ENCODE assay signal across 6 cellular contexts in the genomic region with DNA sequence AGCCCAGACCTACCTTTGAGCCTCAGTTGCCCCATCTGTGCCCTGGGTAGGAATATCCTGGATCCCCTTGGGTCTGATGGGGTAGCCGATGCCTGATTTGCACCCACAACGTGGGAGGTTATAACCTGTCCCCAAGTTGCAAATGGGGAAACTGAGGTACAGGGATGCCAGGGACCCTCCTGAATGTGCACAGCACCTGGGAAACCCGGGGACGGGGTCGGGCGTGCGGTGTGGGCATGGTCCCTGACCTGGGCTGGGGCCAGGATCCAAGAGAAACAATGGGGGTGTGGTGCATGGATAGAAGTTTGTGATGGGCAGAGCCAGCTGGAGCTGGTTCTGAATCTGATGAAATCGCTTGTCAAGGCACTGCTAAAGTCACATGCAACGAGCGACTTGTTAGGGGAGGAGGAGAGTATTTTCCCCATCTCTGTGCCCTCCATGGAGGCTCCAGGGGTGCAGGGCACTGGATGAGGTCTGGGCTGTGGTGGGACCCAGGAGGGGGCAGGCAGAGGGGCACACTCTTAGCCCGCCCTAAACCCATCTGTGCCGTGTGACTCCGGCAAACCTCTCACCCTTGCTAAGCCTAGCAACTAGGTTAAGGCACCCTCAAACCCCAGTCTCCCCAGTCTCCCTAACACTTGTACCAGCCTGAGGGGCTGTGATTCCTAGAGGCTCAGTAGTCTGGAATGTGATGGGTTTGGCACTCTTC. TPM values are rescaled to one million over a fixed set of nuclear protein-coding genes. Genes with fewer than 3 reads are reported as not detected.
A peak's percentile ranks its signal among the peaks of the same experiment; 100 is the strongest.
DNase-seq lines count a peak whose midpoint lies in the region; ATAC-seq and TF ChIP-seq lines count a peak whose summit lies in the region.

No MANE protein-coding gene starts in this region.

- H3F3A ChIP-seq in GM23248 (ENCODE audit: insufficient read depth) = no peaks in the 10 kb centered on the region

- H3K4me3 ChIP-seq in GM23248 = peak overlapping the region; percentile 75
- peak overlapping the region; percentile 55 to 73 for H3K4me3 ChIP-seq in cardiac fibroblast (replicated peaks in 1 of 2; ENCODE audit: low read depth in 2 of 2, low read length in 2 of 2)
- no peak overlapping the region for H3K4me3 ChIP-seq in CD4-positive, alpha-beta memory T cell (ENCODE audit: low read length in 2 of 2)

- ATAC-seq in esophagus mucosa = no peak

- H3K9ac ChIP-seq in GM23248 = peak overlapping the region; percentile 84

- in situ Hi-C loops in GM23248 (cut with MboI) = no loop called here

- CTCF ChIA-PET in CD4-positive, alpha-beta memory T cell (lab: Charles Lee; ENCODE audit: partially characterized antibody) = interaction anchor here (0.9 to 5.4 kb wide), 6 partner anchors 10 to 26 kb away, joined by 3 to 92 read pairs (median 9); no protein-coding TSS in a partner anchor

- peak overlapping the region; percentile 54 for H3K27ac ChIP-seq in GM23248
- no peak overlapping the region for H3K27ac ChIP-seq in CD4-positive, alpha-beta memory T cell (ENCODE audit: low read depth, low read length)

- H3K4me1 Mint-ChIP-seq in osteocyte (ENCODE audit: unreplicated experiment) = peaks cover 53% of the 10 kb centered on the region
- H3K4me1 Mint-ChIP-seq in CD4-positive, alpha-beta memory T cell = peaks cover 2 to 14% (median 6%) of the 10 kb centered on the region in 4 donors

- H3K9me3 ChIP-seq in GM23248 (ENCODE audit: low read depth) = no peaks in the 10 kb centered on the region
- no peaks in the 10 kb centered on the region for H3K9me3 ChIP-seq in CD4-positive, alpha-beta memory T cell (ENCODE audit: control insufficient read depth in 1 of 2, low read length in 2 of 2)

- no peaks in the 10 kb centered on the region for H3K9me3 Mint-ChIP-seq in osteocyte (ENCODE audit: unreplicated experiment)
- peaks cover 0 to 2% (median 0%) of the 10 kb centered on the region in 8 donors for H3K9me3 Mint-ChIP-seq in CD4-positive, alpha-beta memory T cell

- DNase-seq in GM23248 (peak; percentile 77), cardiac fibroblast (ENCODE audit: low read depth in 2 of 2) (peak in 1 of 2 donors; percentile 53), osteocyte (ENCODE audit: extremely low spot score, unreplicated experiment) (no peak)
- DNase-seq in CD4-positive, alpha-beta memory T cell = no peak
- no peak for DNase-seq in stimulated activated CD4-positive, alpha-beta T cell treated with anti-CD3 and anti-CD28 coated beads, Interleukin-2, amount 100 ng/mL, for 24 hours

- no peaks in the 10 kb centered on the region for H4K20me1 ChIP-seq in GM23248 (ENCODE audit: insufficient read depth)

- H3K4me1 ChIP-seq in GM23248 (ENCODE audit: insufficient read depth) = no peaks in the 10 kb centered on the region; the same call in 1 of the 2 replicates
- H3K4me1 ChIP-seq in CD4-positive, alpha-beta memory T cell (ENCODE audit: insufficient read depth, low read length) = peaks cover 7% of the 10 kb centered on the region

- TF ChIP-seq CTCF in cardiac fibroblast (IDR thresholded peaks at IDR 0.05; ENCODE audit: low read depth, low read length) (no peak), osteocyte (IDR thresholded peaks at IDR 0.05) (no peak)

- H3K4me2 ChIP-seq in GM23248 (ENCODE audit: unreplicated experiment) = peak overlapping the region; percentile 89

- POLR2A ChIA-PET in CD4-positive, alpha-beta memory T cell (lab: Charles Lee; ENCODE audit: partially characterized antibody) = interaction anchor here (1.2 to 1.3 kb wide), 2 partner anchors 24 to 107 kb away, joined by 3 read pairs; no protein-coding TSS in a partner anchor

- H3K36me3 ChIP-seq in GM23248 (ENCODE audit: low read depth) = no peaks in the 10 kb centered on the region
- H3K36me3 ChIP-seq in CD4-positive, alpha-beta memory T cell (ENCODE audit: insufficient read depth, low read length) = no peaks in the 10 kb centered on the region

- peaks cover 7% of the 10 kb centered on the region for H3K36me3 Mint-ChIP-seq in osteocyte (ENCODE audit: unreplicated experiment)
- H3K36me3 Mint-ChIP-seq in CD4-positive, alpha-beta memory T cell = no peaks in the 10 kb centered on the region

- no peaks in the 10 kb centered on the region for H3K27me3 ChIP-seq in GM23248 (replicated peaks; ENCODE audit: insufficient read depth)
- peaks cover 21% of the 10 kb centered on the region for H3K27me3 ChIP-seq in CD4-positive, alpha-beta memory T cell (ENCODE audit: insufficient read depth, low read length)

- H3K27me3 Mint-ChIP-seq in osteocyte (ENCODE audit: unreplicated experiment) = no peaks in the 10 kb centered on the region
- peaks cover 12 to 15% of the 10 kb centered on the region in 2 donors for H3K27me3 Mint-ChIP-seq in CD4-positive, alpha-beta memory T cell

- 17 to 19% methylated on average over 13 of the region's 13 CpGs for WGBS in GM23248 (ENCODE audit: low coverage in 1 of 2, low lambda C conversion rate in 2 of 2, missing lambda C conversion rate in 2 of 2), 2 experiments

- no peaks in the 10 kb centered on the region for H3K79me2 ChIP-seq in GM23248 (ENCODE audit: insufficient read depth)

- peak overlapping the region; percentile 53 for H2AFZ ChIP-seq in GM23248

- no peaks in the 10 kb centered on the region for H3K9me2 ChIP-seq in GM23248 (ENCODE audit: insufficient read depth)

- peak overlapping the region; percentile 85 for H3K27ac Mint-ChIP-seq in osteocyte (ENCODE audit: unreplicated experiment)
- H3K27ac Mint-ChIP-seq in CD4-positive, alpha-beta memory T cell = no peak overlapping the region

- intact Hi-C loops in CD4-positive, alpha-beta memory T cell (cut with micrococcal nuclease) = no loop called here

- peak overlapping the region; percentile 79 for H3K4me3 Mint-ChIP-seq in osteocyte (ENCODE audit: unreplicated experiment)
- peak overlapping the region in 3 of 8 donors; percentile 9 to 79 (median 29) for H3K4me3 Mint-ChIP-seq in CD4-positive, alpha-beta memory T cell

RNA-seq across cellular contexts. Expression of a gene that starts 0.7 kb away (rescaled TPM):
- total RNA-seq in GM23248 (2014; rRNA removed; shearing (Covaris generic)) = 27.7 and 33.3 TPM in 2 replicates
- polyA plus RNA-seq in GM23248 (2016; fragmentation: Nextera tagmentation; extraction: Ambion mirVana) = 32.7 and 36.0 TPM in 2 replicates
- 41.9 and 47.9 TPM in 2 replicates for total RNA-seq in osteocyte
- 1 to 10 TPM; 1.2 TPM for total RNA-seq in CD4-positive, alpha-beta memory T cell
- polyA plus RNA-seq in CD4-positive, alpha-beta memory T cell = not detected
- total RNA-seq in esophagus mucosa = 3.9 TPM

RNA-seq across cellular contexts. Expression of a gene that starts 10.7 kb away (rescaled TPM):
- total RNA-seq in GM23248 (2014; rRNA removed; shearing (Covaris generic)) = not detected in 2 replicates
- not detected in 2 replicates for polyA plus RNA-seq in GM23248 (2016; fragmentation: Nextera tagmentation; extraction: Ambion mirVana)
- total RNA-seq in osteocyte (0.16 TPM in 1 of 2 replicates, not detected in the other), esophagus mucosa (0.48 TPM)
- under 1 TPM; 0.73 to 0.91 TPM for total RNA-seq in CD4-positive, alpha-beta memory T cell
- under 1 TPM in 1 of 2 donors, not detected in 1; 0.07 TPM for polyA plus RNA-seq in CD4-positive, alpha-beta memory T cell

RNA-seq across cellular contexts. Expression of a gene that starts 32.5 kb away (rescaled TPM):
- total RNA-seq in GM23248 (2014; rRNA removed; shearing (Covaris generic)) = 156 and 169 TPM in 2 replicates
- 46.5 and 46.9 TPM in 2 replicates for polyA plus RNA-seq in GM23248 (2016; fragmentation: Nextera tagmentation; extraction: Ambion mirVana)
- 82.9 and 102 TPM in 2 replicates for total RNA-seq in osteocyte
- 10 to 100 TPM; 71.3 to 73.4 TPM for total RNA-seq in CD4-positive, alpha-beta memory T cell
- 100 to 1,000 TPM in 1 of 2 donors, 10 to 100 TPM in 1; 81.5 to 108 TPM for polyA plus RNA-seq in CD4-positive, alpha-beta memory T cell
- 15.7 TPM for total RNA-seq in esophagus mucosa

RNA-seq across cellular contexts. Expression of a gene that starts 46.3 kb away (rescaled TPM):
- 12.0 and 20.5 TPM in 2 replicates for total RNA-seq in GM23248 (2014; rRNA removed; shearing (Covaris generic))
- polyA plus RNA-seq in GM23248 (2016; fragmentation: Nextera tagmentation; extraction: Ambion mirVana) = 9.4 and 14.5 TPM in 2 replicates
- total RNA-seq in osteocyte (36.1 and 38.5 TPM in 2 replicates), esophagus mucosa (5.5 TPM)
- 10 to 100 TPM; 46.2 to 49.2 TPM for total RNA-seq in CD4-positive, alpha-beta memory T cell
- 1 to 10 TPM; 6.8 to 8.0 TPM for polyA plus RNA-seq in CD4-positive, alpha-beta memory T cell

RNA-seq across cellular contexts. Expression of a gene that starts 51.2 kb away (rescaled TPM):
- total RNA-seq in GM23248 (2014; rRNA removed; shearing (Covaris generic)) = 5.5 and 8.9 TPM in 2 replicates
- 12.3 and 17.2 TPM in 2 replicates for polyA plus RNA-seq in GM23248 (2016; fragmentation: Nextera tagmentation; extraction: Ambion mirVana)
- 159 and 178 TPM in 2 replicates for total RNA-seq in osteocyte
- total RNA-seq in CD4-positive, alpha-beta memory T cell = 10 to 100 TPM; 37.1 to 43.2 TPM
- polyA plus RNA-seq in CD4-positive, alpha-beta memory T cell = 10 to 100 TPM; 27.5 to 36.3 TPM
- 8.5 TPM for total RNA-seq in esophagus mucosa

Comparison
In these comparisons a context has a peak if more than half of its experiments do, and no peak if none do; other contexts are left out.
1. H3K4me3 ChIP-seq: peak in GM23248 (single experiment) and cardiac fibroblast (2 of 2); none in CD4-positive, alpha-beta memory T cell (0 of 2).